ENCODE assay signal across 24 cellular contexts in the genomic region with DNA sequence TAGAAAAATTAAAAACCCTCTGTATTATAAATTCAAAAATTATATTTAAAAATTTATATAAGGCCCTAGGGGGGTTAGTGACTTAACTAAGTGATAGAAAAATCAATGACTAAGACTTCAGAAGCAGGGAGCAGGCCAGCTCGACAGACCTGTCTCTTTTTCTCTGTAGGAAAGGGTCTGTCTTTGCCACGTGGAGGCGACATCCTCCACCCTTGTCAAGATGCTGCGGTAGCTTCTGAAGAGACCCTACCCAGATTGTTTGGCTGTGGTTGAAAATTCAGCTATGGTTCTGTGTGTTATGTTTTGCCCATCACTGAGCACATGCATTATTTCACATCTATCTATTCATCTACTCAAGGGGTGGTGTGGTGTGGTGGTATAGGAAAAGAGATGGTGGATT. TPM values are rescaled to one million over a fixed set of nuclear protein-coding genes. Genes with fewer than 3 reads are reported as not detected.
A peak's percentile ranks its signal among the peaks of the same experiment; 100 is the strongest.
DNase-seq lines count a peak whose midpoint lies in the region; ATAC-seq and TF ChIP-seq lines count a peak whose summit lies in the region.
"Had no signal": no experiment of that assay in that cellular context is flagged by ENCODE, and none has a peak within 500 bp of the region (broad histone marks: within the 10 kb centered on the region; RNA-seq: fewer than 3 reads in every experiment).

No MANE protein-coding gene starts in this region.

- no peak overlapping the region for H2BK120ac ChIP-seq in mesendoderm (ENCODE audit: low read depth, low read length)

- ATAC-seq in GM23338 (peak; percentile 86), gastroesophageal sphincter (no peak), HG03280 (IDR thresholded peaks at IDR 0.05; ENCODE audit: unreplicated experiment) (no peak), GM18517 (IDR thresholded peaks at IDR 0.05; ENCODE audit: unreplicated experiment) (no peak)
- ATAC-seq: activated CD4-positive, CD25-positive, alpha-beta regulatory T cell treated with anti-CD3 and anti-CD28 coated beads, Interleukin-2, amount 50 U/mL, for 24 hours; activated CD8-positive, alpha-beta T cell treated with anti-CD3 and anti-CD28 coated beads, Interleukin-2, amount 10 ng/mL, durations not matched to agents 7 days and 5 days; activated T-cell treated with anti-CD3 and anti-CD28 coated beads, Interleukin-2, amount 50 U/mL, for 4 hours; CD8-positive, alpha-beta T cell; natural killer cell had no signal

- no peak for TF ChIP-seq POLR2A in gastroesophageal sphincter (IDR thresholded peaks at IDR 0.05)

- no peak for TF ChIP-seq EP300 in gastroesophageal sphincter (IDR thresholded peaks at IDR 0.05)

- H3K79me2 ChIP-seq in GM23338 (replicated peaks; ENCODE audit: insufficient read depth), result no peaks in the 10 kb centered on the region
- no peaks in the 10 kb centered on the region for H3K79me2 ChIP-seq in mesendoderm (ENCODE audit: control insufficient read depth, insufficient read depth, low read length)

- H3K4me2 ChIP-seq in GM23338 (no peak overlapping the region), mesendoderm (ENCODE audit: low read length) (no peak overlapping the region)
- H3K4me2 ChIP-seq: KMS-11 had no signal

- no peak overlapping the region for H2AK5ac ChIP-seq in mesendoderm (ENCODE audit: low read length)

- peaks cover 3% of the 10 kb centered on the region; the same call in 1 of the 3 replicates for H3K36me3 Mint-ChIP-seq in GM23338 (ENCODE audit: low read depth)
- H3K36me3 Mint-ChIP-seq: natural killer cell had no signal

- intact Hi-C loops in tibial artery (cut with DNase I; ENCODE audit: low total_unique reads), result no loop called here

- H3K27ac ChIP-seq in 22Rv1 (no peak overlapping the region), GM23338 (ENCODE audit: low read depth) (no peak overlapping the region), mesendoderm (ENCODE audit: low read depth, low read length) (no peak overlapping the region), gastroesophageal sphincter (no peak overlapping the region), tibial artery (no peak overlapping the region)
- H3K27ac ChIP-seq: ascending aorta, coronary artery, KMS-11 had no signal

- no peak overlapping the region for H3K23ac ChIP-seq in mesendoderm (ENCODE audit: low read length)

- no peak overlapping the region for H3K4me3 ChIP-seq in GM23338
- no peak overlapping the region for H3K4me3 ChIP-seq in mesendoderm (ENCODE audit: low read length)
- H3K4me3 ChIP-seq in gastroesophageal sphincter, result no peak overlapping the region
- H3K4me3 ChIP-seq in tibial artery, result no peak overlapping the region
- H3K4me3 ChIP-seq: ascending aorta, coronary artery had no signal

- DNase-seq in GM23338 (ENCODE audit: low spot score) (peak; percentile 66), astrocyte of the hippocampus (ENCODE audit: low read depth, low spot score) (peak; percentile 26), mesendoderm (peak; percentile 66), tibial artery (no peak)
- DNase-seq: activated CD8-positive, alpha-beta T cell treated with anti-CD3 and anti-CD28 coated beads, Interleukin-2, amount 10 ng/mL, durations not matched to agents 7 days and 5 days; activated naive CD4-positive, alpha-beta T cell treated with anti-CD3 and anti-CD28 coated beads, Interleukin-2, amount 10 ng/mL, durations not matched to agents 7 days and 5 days; activated T-cell treated with anti-CD3 and anti-CD28 coated beads, Interleukin-2, amount 50 U/mL, for 4 hours; CD8-positive, alpha-beta T cell; DMS79; mesenchymal stem cell; MV-4-11; natural killer cell; NCI-H1930; NCI-H510A; T1000 had no signal

- no peaks in the 10 kb centered on the region for H3K9me3 Mint-ChIP-seq in GM23338
- H3K9me3 Mint-ChIP-seq: activated naive CD4-positive, alpha-beta T cell treated with anti-CD3 and anti-CD28 coated beads, Interleukin-2, amount 10 ng/mL, durations not matched to agents 7 days and 5 days; activated T-cell treated with anti-CD3 and anti-CD28 coated beads, Interleukin-2, amount 50 U/mL, for 4 hours; CD8-positive, alpha-beta T cell; natural killer cell had no signal

- no peaks in the 10 kb centered on the region for H3K36me3 ChIP-seq in GM23338 (ENCODE audit: insufficient read depth)
- no peaks in the 10 kb centered on the region for H3K36me3 ChIP-seq in mesendoderm (ENCODE audit: control insufficient read depth, insufficient read depth, low read length)
- H3K36me3 ChIP-seq in gastroesophageal sphincter, result peaks cover 0 to 25% of the 10 kb centered on the region in 2 donors
- H3K36me3 ChIP-seq in tibial artery, result peaks cover 14 to 25% (median 22%) of the 10 kb centered on the region in 3 donors

- no peak overlapping the region for H3K9ac ChIP-seq in mesendoderm (ENCODE audit: low read length)
- H3K9ac ChIP-seq: KMS-11 had no signal

- no peak overlapping the region for H3K27ac Mint-ChIP-seq in GM23338
- H3K27ac Mint-ChIP-seq: activated CD8-positive, alpha-beta T cell treated with anti-CD3 and anti-CD28 coated beads, Interleukin-2, amount 10 ng/mL, durations not matched to agents 7 days and 5 days; activated naive CD4-positive, alpha-beta T cell treated with anti-CD3 and anti-CD28 coated beads, Interleukin-2, amount 10 ng/mL, durations not matched to agents 7 days and 5 days; CD8-positive, alpha-beta T cell; natural killer cell had no signal

- peaks cover 7% of the 10 kb centered on the region for H3K27me3 Mint-ChIP-seq in GM23338 (ENCODE audit: insufficient read depth, low read depth, poor library complexity)

- H4K8ac ChIP-seq in mesendoderm (ENCODE audit: low read depth, low read length), result no peak overlapping the region

- H3K9me2 ChIP-seq in GM23338 (ENCODE audit: insufficient read depth), result no peaks in the 10 kb centered on the region

- no peak overlapping the region for H3K4ac ChIP-seq in mesendoderm (ENCODE audit: low read depth, low read length)

- H3K4me1 Mint-ChIP-seq in GM23338, result no peaks in the 10 kb centered on the region; the same call in 2 of the 3 replicates

- H3K56ac ChIP-seq in mesendoderm (ENCODE audit: low read length), result no peak overlapping the region

- H3K4me3 Mint-ChIP-seq in GM23338, result no peak overlapping the region
- H3K4me3 Mint-ChIP-seq: activated CD8-positive, alpha-beta T cell treated with anti-CD3 and anti-CD28 coated beads, Interleukin-2, amount 10 ng/mL, durations not matched to agents 7 days and 5 days; activated naive CD4-positive, alpha-beta T cell treated with anti-CD3 and anti-CD28 coated beads, Interleukin-2, amount 10 ng/mL, durations not matched to agents 7 days and 5 days; activated T-cell treated with anti-CD3 and anti-CD28 coated beads, Interleukin-2, amount 50 U/mL, for 4 hours; CD8-positive, alpha-beta T cell; natural killer cell had no signal

- H2BK15ac ChIP-seq in mesendoderm (replicated peaks; ENCODE audit: low read depth), result no peak overlapping the region

- no peaks in the 10 kb centered on the region for H3K79me1 ChIP-seq in mesendoderm (ENCODE audit: low read length)

- no peaks in the 10 kb centered on the region for H3K4me1 ChIP-seq in GM23338 (ENCODE audit: insufficient read depth)
- no peaks in the 10 kb centered on the region for H3K4me1 ChIP-seq in mesendoderm (ENCODE audit: control insufficient read depth, low read depth, low read length)
- peaks cover 0 to 5% (median 0%) of the 10 kb centered on the region in 3 donors for H3K4me1 ChIP-seq in gastroesophageal sphincter
- no peaks in the 10 kb centered on the region for H3K4me1 ChIP-seq in tibial artery
- H3K4me1 ChIP-seq: ascending aorta had no signal

- H3K9me3 ChIP-seq in gastroesophageal sphincter, result no peaks in the 10 kb centered on the region
- no peaks in the 10 kb centered on the region for H3K9me3 ChIP-seq in tibial artery
- H3K9me3 ChIP-seq: ascending aorta had no signal

- no peaks in the 10 kb centered on the region for H3F3A ChIP-seq in GM23338 (replicated peaks; ENCODE audit: low read depth)

- H2AFZ ChIP-seq in GM23338, result no peak overlapping the region

- no CpG with 5 or more reads among the region's 4 CpGs for WGBS in mesendoderm (ENCODE audit: extremely low coverage, insufficient coverage, low lambda C conversion rate)
- 54 to 55% methylated on average over 4 of the region's 4 CpGs for WGBS in gastroesophageal sphincter (ENCODE audit: low coverage in 1 of 2), 2 donors

- H4K20me1 ChIP-seq in GM23338 (replicated peaks; ENCODE audit: insufficient read depth), result no peaks in the 10 kb centered on the region; the same call in 1 of the 2 replicates

- H2BK5ac ChIP-seq in mesendoderm (ENCODE audit: low read length), result no peak overlapping the region

- no peaks in the 10 kb centered on the region for H3K27me3 ChIP-seq in GM23338 (ENCODE audit: insufficient read depth)
- no peaks in the 10 kb centered on the region for H3K27me3 ChIP-seq in mesendoderm (ENCODE audit: insufficient read depth, low read length, poor library complexity)
- H3K27me3 ChIP-seq in gastroesophageal sphincter, result no peaks in the 10 kb centered on the region
- H3K27me3 ChIP-seq in tibial artery, result no peaks in the 10 kb centered on the region
- H3K27me3 ChIP-seq: ascending aorta had no signal

- H3K18ac ChIP-seq in mesendoderm (ENCODE audit: low read length), result no peak overlapping the region

- H4K5ac ChIP-seq in mesendoderm (ENCODE audit: low read length), result no peak overlapping the region

- TF ChIP-seq CTCF in 22Rv1 (IDR thresholded peaks at IDR 0.05), result 0 out of 2 replicates have a peak, but pooled peaks have one; percentile 8
- TF ChIP-seq CTCF in GM23338 (conservative IDR thresholded peaks at IDR 0.05; ENCODE audit: low read depth in 2 of 2), result peak; percentile 53 to 85
- no peak for TF ChIP-seq CTCF in gastroesophageal sphincter (IDR thresholded peaks at IDR 0.05)
- no peak for TF ChIP-seq CTCF in tibial artery (IDR thresholded peaks at IDR 0.05)

TF ChIP-seq in GM23338, 12 proteins besides CTCF, POLR2A, EP300 and RAD21 (continues in another document):
- TF ChIP-seq ZNF114 (CRISPR knock-in tag; IDR thresholded peaks at IDR 0.05), result no peak

RNA-seq across cellular contexts. Expression of a gene that starts 8.2 kb away (rescaled TPM):
- 5.6 and 6.8 TPM in 2 replicates for total RNA-seq in GM23338 (2014; rRNA removed; shearing (Covaris generic))
- 3.6 and 3.9 TPM in 2 replicates for polyA plus RNA-seq in GM23338 (2016; fragmentation: Nextera tagmentation; extraction: Ambion mirVana)
- 3.0 TPM for polyA plus RNA-seq in mesendoderm (2013, experiment 1 of 2)
- 2.8 TPM for polyA plus RNA-seq in mesendoderm (2013, experiment 2 of 2)
- 10 to 100 TPM; 10.4 to 30.6 (median 12.4) TPM for total RNA-seq in gastroesophageal sphincter
- total RNA-seq: activated CD8-positive, alpha-beta T cell treated with anti-CD3 and anti-CD28 coated beads, Interleukin-2, amount 10 ng/mL, durations not matched to agents 7 days and 5 days; CD8-positive, alpha-beta T cell had no signal

RNA-seq across cellular contexts. Expression of a gene that starts 21.6 kb away (rescaled TPM):
- 28.1 and 29.3 TPM in 2 replicates for total RNA-seq in GM23338 (2014; rRNA removed; shearing (Covaris generic))
- 14.2 and 16.6 TPM in 2 replicates for polyA plus RNA-seq in GM23338 (2016; fragmentation: Nextera tagmentation; extraction: Ambion mirVana)
- 14.4 TPM for polyA plus RNA-seq in mesendoderm (2013, experiment 1 of 2)
- 12.7 TPM for polyA plus RNA-seq in mesendoderm (2013, experiment 2 of 2)
- total RNA-seq in gastroesophageal sphincter, result 10 to 100 TPM in 3 of 4 donors, 1 to 10 TPM in 1; 7.0 to 19.2 (median 14.7) TPM

RNA-seq across cellular contexts. Expression of a gene that starts 47.1 kb away (rescaled TPM):
- 0.31 and 1.6 TPM in 2 replicates for total RNA-seq in GM23338 (2014; rRNA removed; shearing (Covaris generic))
- polyA plus RNA-seq in GM23338 (2016; fragmentation: Nextera tagmentation; extraction: Ambion mirVana), result 0.56 and 1.5 TPM in 2 replicates
- polyA plus RNA-seq in mesendoderm (2013, experiment 1 of 2), result 0.84 TPM
- 0.85 TPM for polyA plus RNA-seq in mesendoderm (2013, experiment 2 of 2)
- 1 to 10 TPM in 2 of 4 donors, not detected in 2; 1.8 to 4.4 TPM for total RNA-seq in gastroesophageal sphincter
- total RNA-seq: activated CD8-positive, alpha-beta T cell treated with anti-CD3 and anti-CD28 coated beads, Interleukin-2, amount 10 ng/mL, durations not matched to agents 7 days and 5 days; activated T-cell treated with anti-CD3 and anti-CD28 coated beads, Interleukin-2, amount 50 U/mL, for 4 hours; ascending aorta; CD8-positive, alpha-beta T cell; natural killer cell; pulmonary artery endothelial cell had no signal

RNA-seq across cellular contexts. Expression of a gene that starts 47.9 kb away (rescaled TPM):
- total RNA-seq in GM23338 (2014; rRNA removed; shearing (Covaris generic)), result 164 and 207 TPM in 2 replicates
- polyA plus RNA-seq in GM23338 (2016; fragmentation: Nextera tagmentation; extraction: Ambion mirVana), result 94.9 and 102 TPM in 2 replicates
- 51.2 TPM for polyA plus RNA-seq in mesendoderm (2013, experiment 1 of 2)
- 51.9 TPM for polyA plus RNA-seq in mesendoderm (2013, experiment 2 of 2)
- 100 to 1,000 TPM in 1 of 4 donors, 10 to 100 TPM in 3; 73.2 to 118 (median 81.6) TPM for total RNA-seq in gastroesophageal sphincter

Comparison
In these comparisons a context has a peak if more than half of its experiments do, and no peak if none do; other contexts are left out.
1. CTCF ChIP-seq: peak in 22Rv1 (single experiment) and GM23338 (2 of 2); none in gastroesophageal sphincter (0 of 4) and tibial artery (0 of 2).
2. DNase-seq: peak in GM23338 (single experiment), astrocyte of the hippocampus (single experiment) and mesendoderm (single experiment); none in tibial artery (0 of 2).